In genomic region chr12:105053116-105053572, GRCh38 we compare ENCODE assay signal across 8 cellular contexts.
DNase-seq lines count a peak whose midpoint lies in the region; ATAC-seq and TF ChIP-seq lines count a peak whose summit lies in the region.

No MANE protein-coding gene starts in this region.

- peak; percentile 45 for DNase-seq in NCI-H82 treated with DMSO at 0.1 percent for 48 hours (lab: John Stamatoyannopoulos, UW; ENCODE audit: unreplicated experiment)
- peak; percentile 68 to 80 for DNase-seq in activated CD4-positive, alpha-beta T cell treated with anti-CD3 and anti-CD28 coated beads, Interleukin-2, amount 50 U/mL, for 4 hours
- DNase-seq in effector CD4-positive, alpha-beta T cell: peak; percentile 65
- DNase-seq in medulla oblongata (ENCODE audit: extremely low spot score): peak; percentile 89
- DNase-seq in stimulated activated CD8-positive, alpha-beta memory T cell treated with anti-CD3 and anti-CD28 coated beads, Interleukin-15, amount 100 ng/mL, for 24 hours (ENCODE audit: low read depth): peak; percentile 26

- ATAC-seq in HG03571 (IDR thresholded peaks at IDR 0.05; ENCODE audit: unreplicated experiment) (peak; percentile 83), HG02642 (IDR thresholded peaks at IDR 0.05; ENCODE audit: poor library complexity, unreplicated experiment) (no peak)

- peak; percentile 91 for TF ChIP-seq CTCF in GM12872 (IDR thresholded peaks at IDR 0.05; ENCODE audit: insufficient read depth, low read depth, low read length)

Comparison
In these comparisons a context has a peak if more than half of its experiments do, and no peak if none do; other contexts are left out.
1. DNase-seq: peak in every context shown above with its lines; median percentile 89 in medulla oblongata; 74 in activated CD4-positive, alpha-beta T cell treated with anti-CD3 and anti-CD28 coated beads, Interleukin-2, amount 50 U/mL, for 4 hours; 65 in effector CD4-positive, alpha-beta T cell; 45 in NCI-H82 treated with DMSO at 0.1 percent for 48 hours; 26 in stimulated activated CD8-positive, alpha-beta memory T cell treated with anti-CD3 and anti-CD28 coated beads, Interleukin-15, amount 100 ng/mL, for 24 hours.